1 cellular context compared by ENCODE assay signal in genomic region chr16:24539295-24539849, GRCh38.
TF ChIP-seq lines count a peak whose summit lies in the region.

Gene RBBP6, plus strand, starts transcription at chr16:24539566. Its CDS starts 1,061 bp downstream, at chr16:24540627.

TF ChIP-seq in IMR-90, 13 proteins besides CTCF, POLR2A, EP300 and RAD21 (continued from another document):
- TF ChIP-seq ELK1 (IDR thresholded peaks at IDR 0.05; ENCODE audit: borderline replicate concordance, low read depth, low read length) (no peak), RFX5 (IDR thresholded peaks at IDR 0.05; ENCODE audit: low read depth, low read length) (0 out of 2 replicates have a peak, but pooled peaks have one; percentile 30), FOS (IDR thresholded peaks at IDR 0.05; ENCODE audit: low read depth, low read length) (0 out of 2 replicates have a peak, but pooled peaks have one; percentile 20), BHLHE40 (IDR thresholded peaks at IDR 0.05; ENCODE audit: low read depth, low read length) (peak; percentile 94), SMC3 (IDR thresholded peaks at IDR 0.05; ENCODE audit: low read depth, low read length) (no peak)
